ENCODE assay signal across 9 cellular contexts in genomic region chr3:37308247-37308646, GRCh38.
A peak's percentile ranks its signal among the peaks of the same experiment; 100 is the strongest.
DNase-seq lines count a peak whose midpoint lies in the region; ATAC-seq and TF ChIP-seq lines count a peak whose summit lies in the region.
"Had no signal": no experiment of that assay in that cellular context is flagged by ENCODE, and none has a peak within 500 bp of the region (broad histone marks: within the 10 kb centered on the region; RNA-seq: fewer than 3 reads in every experiment).

No MANE protein-coding gene starts in this region.

- POLR2A ChIA-PET in CD8-positive, alpha-beta T cell (lab: Charles Lee) = no interaction called here

- DNase-seq in CD8-positive, alpha-beta T cell = no peak
- DNase-seq in HL-60 (ENCODE audit: low read depth in 1 of 2, low spot score in 1 of 2) (no peak), adipocyte (ENCODE audit: low read depth) (peak; percentile 73), UCSD-AML1 (lab: John Stamatoyannopoulos, UW; ENCODE audit: unreplicated experiment) (no peak), inferior parietal cortex (ENCODE audit: extremely low spot score) (no peak)
- no peak for DNase-seq in activated CD8-positive, alpha-beta memory T cell treated with anti-CD3 and anti-CD28 coated beads, Interleukin-2, amount 10 ng/mL, durations not matched to agents 7 days and 5 days
- DNase-seq in activated naive CD4-positive, alpha-beta T cell treated with Interleukin-2 at 50 U/mL for 16 hours = no peak

- H3K27me3 ChIP-seq in CD8-positive, alpha-beta T cell (ENCODE audit: insufficient read depth, low read length) = no peaks in the 10 kb centered on the region
- H3K27me3 ChIP-seq in HL-60 (ENCODE audit: insufficient read depth, poor library complexity, severe bottlenecking) (no peaks in the 10 kb centered on the region), adipocyte (replicated peaks; ENCODE audit: control insufficient read depth, insufficient read depth, low read length) (no peaks in the 10 kb centered on the region), liver (ENCODE audit: control insufficient read depth in 4 of 4, insufficient read depth in 4 of 4, low read length in 3 of 4) (no peaks in the 10 kb centered on the region)

- H3K4me1 ChIP-seq in CD8-positive, alpha-beta T cell (ENCODE audit: insufficient read depth, low read length) = peaks cover 14% of the 10 kb centered on the region
- H3K4me1 ChIP-seq in adipocyte (ENCODE audit: control insufficient read depth, insufficient read depth, low read length) (peaks cover 21% of the 10 kb centered on the region), liver (ENCODE audit: control insufficient read depth in 4 of 4, insufficient read depth in 4 of 4, low read length in 3 of 4) (peaks cover 0 to 8% (median under 1%) of the 10 kb centered on the region in 4 donors)
- H3K4me1 ChIP-seq: HAP-1 had no signal

- no peak overlapping the region for H3K27ac ChIP-seq in CD8-positive, alpha-beta T cell (ENCODE audit: low read depth, low read length)
- H3K27ac ChIP-seq in HL-60 (replicated peaks) (no peak overlapping the region), liver (ENCODE audit: low read depth in 1 of 2, low read length in 2 of 2) (no peak overlapping the region)

- no peaks in the 10 kb centered on the region for H3K27me3 Mint-ChIP-seq in CD8-positive, alpha-beta T cell (ENCODE audit: low read depth)
- H3K27me3 Mint-ChIP-seq in activated CD8-positive, alpha-beta memory T cell treated with anti-CD3 and anti-CD28 coated beads, Interleukin-2, amount 10 ng/mL, durations not matched to agents 7 days and 5 days = no peaks in the 10 kb centered on the region

- H3K9me3 ChIP-seq in CD8-positive, alpha-beta T cell (ENCODE audit: low read length) = no peaks in the 10 kb centered on the region
- no peaks in the 10 kb centered on the region for H3K9me3 ChIP-seq in adipocyte (ENCODE audit: control insufficient read depth, low read length)
- H3K9me3 ChIP-seq in liver (ENCODE audit: control insufficient read depth in 4 of 4, low read length in 3 of 4) = no peaks in the 10 kb centered on the region
- H3K9me3 ChIP-seq: HAP-1 had no signal

- peak; percentile 33 to 57 for TF ChIP-seq RAD21 in liver (IDR thresholded peaks at IDR 0.05)

- peak; percentile 66 for TF ChIP-seq CTCF in CD8-positive, alpha-beta T cell (IDR thresholded peaks at IDR 0.05)
- TF ChIP-seq CTCF in HL-60 (IDR thresholded peaks at IDR 0.05; ENCODE audit: insufficient read depth, low read length) (peak; percentile 1), liver (IDR thresholded peaks at IDR 0.05; ENCODE audit: low read depth, low read length, missing input control) (peak; percentile 44)

- CTCF ChIA-PET in CD8-positive, alpha-beta T cell (lab: Charles Lee) = interaction anchor here (0.8 to 1.2 kb wide), 3 partner anchors 10 to 49 kb away, joined by 3 to 5 read pairs (median 3); no protein-coding TSS in a partner anchor
- CTCF ChIA-PET in activated CD8-positive, alpha-beta memory T cell treated with anti-CD3 and anti-CD28 coated beads, Interleukin-2, amount 10 ng/mL, durations not matched to agents 7 days and 5 days (lab: Charles Lee) = interaction anchor here (0.7 to 2.6 kb wide), 8 partner anchors 9 to 473 kb away, joined by 3 to 11 read pairs (median 3); no protein-coding TSS in a partner anchor

- H3K9ac ChIP-seq in adipocyte (ENCODE audit: low read length) = no peak overlapping the region
- no peak overlapping the region for H3K9ac ChIP-seq in liver (ENCODE audit: low read depth in 1 of 2, low read length in 2 of 2)

- peaks cover 27% of the 10 kb centered on the region for H3K4me1 Mint-ChIP-seq in CD8-positive, alpha-beta T cell (ENCODE audit: low read depth)
- peaks cover 8% of the 10 kb centered on the region for H3K4me1 Mint-ChIP-seq in activated CD8-positive, alpha-beta memory T cell treated with anti-CD3 and anti-CD28 coated beads, Interleukin-2, amount 10 ng/mL, durations not matched to agents 7 days and 5 days

- no peak overlapping the region for H3K27ac Mint-ChIP-seq in CD8-positive, alpha-beta T cell
- no peak overlapping the region for H3K27ac Mint-ChIP-seq in activated CD8-positive, alpha-beta memory T cell treated with anti-CD3 and anti-CD28 coated beads, Interleukin-2, amount 10 ng/mL, durations not matched to agents 7 days and 5 days

- H3K4me3 Mint-ChIP-seq in CD8-positive, alpha-beta T cell = no peak overlapping the region
- H3K4me3 Mint-ChIP-seq in activated CD8-positive, alpha-beta memory T cell treated with anti-CD3 and anti-CD28 coated beads, Interleukin-2, amount 10 ng/mL, durations not matched to agents 7 days and 5 days = no peak overlapping the region

- peaks cover 39% of the 10 kb centered on the region for H3K36me3 Mint-ChIP-seq in CD8-positive, alpha-beta T cell
- H3K36me3 Mint-ChIP-seq in activated CD8-positive, alpha-beta memory T cell treated with anti-CD3 and anti-CD28 coated beads, Interleukin-2, amount 10 ng/mL, durations not matched to agents 7 days and 5 days = peaks cover 8% of the 10 kb centered on the region

- ATAC-seq in CD8-positive, alpha-beta T cell = peak; percentile 57
- ATAC-seq in activated CD8-positive, alpha-beta memory T cell treated with anti-CD3 and anti-CD28 coated beads, Interleukin-2, amount 10 ng/mL, durations not matched to agents 7 days and 5 days = no peak

- 74% methylated on average over 2 of the region's 2 CpGs for WGBS in liver

- no peaks in the 10 kb centered on the region for H3K36me3 ChIP-seq in CD8-positive, alpha-beta T cell (ENCODE audit: insufficient read depth, low read length)
- H3K36me3 ChIP-seq in adipocyte (ENCODE audit: control insufficient read depth, insufficient read depth, low read length, severe bottlenecking) = peaks cover 12% of the 10 kb centered on the region
- peaks cover 0 to 16% (median 7%) of the 10 kb centered on the region in 4 donors for H3K36me3 ChIP-seq in liver (ENCODE audit: control insufficient read depth in 4 of 4, insufficient read depth in 3 of 4, low read depth in 1 of 4, low read length in 3 of 4)
- H3K36me3 ChIP-seq: HAP-1 had no signal

- intact Hi-C loops in CD8-positive, alpha-beta T cell (cut with DNase I, micrococcal nuclease) = loop anchor here in 1 of 2 experiments (10.0 kb wide), 1 partner anchor 507 kb away; no protein-coding TSS in a partner anchor

- H3K4me3 ChIP-seq in CD8-positive, alpha-beta T cell (ENCODE audit: low read depth, low read length) = no peak overlapping the region
- H3K4me3 ChIP-seq in HL-60 (replicated peaks; ENCODE audit: insufficient read depth, low read length) (no peak overlapping the region), adipocyte (ENCODE audit: low read length) (no peak overlapping the region), liver (ENCODE audit: low read depth in 1 of 3, low read length in 3 of 3) (no peak overlapping the region)
- H3K4me3 ChIP-seq: HAP-1 had no signal

- no peaks in the 10 kb centered on the region for H3K9me3 Mint-ChIP-seq in CD8-positive, alpha-beta T cell
- H3K9me3 Mint-ChIP-seq in activated CD8-positive, alpha-beta memory T cell treated with anti-CD3 and anti-CD28 coated beads, Interleukin-2, amount 10 ng/mL, durations not matched to agents 7 days and 5 days (ENCODE audit: low read depth) = no peaks in the 10 kb centered on the region

TF ChIP-seq in liver, 16 proteins besides CTCF, POLR2A, EP300 and RAD21 (continues in another document):
- TF ChIP-seq EGR1 (IDR thresholded peaks at IDR 0.05; ENCODE audit: low read depth in 2 of 2) = no peak
- no peak for TF ChIP-seq HNF4G (IDR thresholded peaks at IDR 0.05)
- TF ChIP-seq REST (IDR thresholded peaks at IDR 0.05) = no peak
- no peak for TF ChIP-seq FOXA1 (IDR thresholded peaks at IDR 0.05)
- no peak for TF ChIP-seq MAX (IDR thresholded peaks at IDR 0.05)
- TF ChIP-seq TAF1 (conservative IDR thresholded peaks at IDR 0.05) = no peak
- TF ChIP-seq FOXA2 (IDR thresholded peaks at IDR 0.05) = no peak
- TF ChIP-seq ATF3 (IDR thresholded peaks at IDR 0.05) = no peak
- TF ChIP-seq GABPA (IDR thresholded peaks at IDR 0.05 in 1 of 2, conservative IDR thresholded peaks at IDR 0.05 in 1 of 2) = no peak
- TF ChIP-seq HNF4A (conservative IDR thresholded peaks at IDR 0.05) = no peak

Comparison
In these comparisons a context has a peak if more than half of its experiments do, and no peak if none do; other contexts are left out.
1. CTCF ChIP-seq: peak in every context shown above with its lines; median percentile 66 in CD8-positive, alpha-beta T cell; 44 in liver; 1 in HL-60.